ENCODE assay signal across 1 cellular context in genomic region chr7:142808802-142809583, GRCh38.
TF ChIP-seq lines count a peak whose summit lies in the region.

No MANE protein-coding gene starts in this region.

TF ChIP-seq in K562, 482 proteins besides CTCF, POLR2A, EP300 and RAD21 (continued from another document):
- TF ChIP-seq USF2 (CRISPR knock-in tag; IDR thresholded peaks at IDR 0.05), result no peak
- TF ChIP-seq OTX1 (CRISPR knock-in tag; IDR thresholded peaks at IDR 0.05), result no peak
- TF ChIP-seq ZMIZ1 (IDR thresholded peaks at IDR 0.05; ENCODE audit: low read depth in 2 of 2, low read length in 2 of 2), result no peak
- 0 out of 4 replicates have a peak, but pooled peaks of 1 of the 2 experiments have one; percentile 9 for TF ChIP-seq ETV6 (IDR thresholded peaks at IDR 0.05; ENCODE audit: borderline replicate concordance in 1 of 2, low read depth in 2 of 2, low read length in 1 of 2)
- no peak for TF ChIP-seq ETV6 (CRISPR knock-in tag; IDR thresholded peaks at IDR 0.05; ENCODE audit: borderline replicate concordance)
- TF ChIP-seq ELF4 (CRISPR knock-in tag; IDR thresholded peaks at IDR 0.05), result no peak
- no peak for TF ChIP-seq KAT8 (IDR thresholded peaks at IDR 0.05; ENCODE audit: low read depth)
- no peak for TF ChIP-seq NR4A1 (CRISPR knock-in tag; IDR thresholded peaks at IDR 0.05)
- no peak for TF ChIP-seq NR4A1 (tag; IDR thresholded peaks at IDR 0.05)
- TF ChIP-seq CLOCK (CRISPR knock-in tag; IDR thresholded peaks at IDR 0.05; ENCODE audit: borderline replicate concordance), result no peak
TF ChIP-seq in K562: peak in this region for 70.
